ENCODE assay signal across 29 cellular contexts in the genomic region with DNA sequence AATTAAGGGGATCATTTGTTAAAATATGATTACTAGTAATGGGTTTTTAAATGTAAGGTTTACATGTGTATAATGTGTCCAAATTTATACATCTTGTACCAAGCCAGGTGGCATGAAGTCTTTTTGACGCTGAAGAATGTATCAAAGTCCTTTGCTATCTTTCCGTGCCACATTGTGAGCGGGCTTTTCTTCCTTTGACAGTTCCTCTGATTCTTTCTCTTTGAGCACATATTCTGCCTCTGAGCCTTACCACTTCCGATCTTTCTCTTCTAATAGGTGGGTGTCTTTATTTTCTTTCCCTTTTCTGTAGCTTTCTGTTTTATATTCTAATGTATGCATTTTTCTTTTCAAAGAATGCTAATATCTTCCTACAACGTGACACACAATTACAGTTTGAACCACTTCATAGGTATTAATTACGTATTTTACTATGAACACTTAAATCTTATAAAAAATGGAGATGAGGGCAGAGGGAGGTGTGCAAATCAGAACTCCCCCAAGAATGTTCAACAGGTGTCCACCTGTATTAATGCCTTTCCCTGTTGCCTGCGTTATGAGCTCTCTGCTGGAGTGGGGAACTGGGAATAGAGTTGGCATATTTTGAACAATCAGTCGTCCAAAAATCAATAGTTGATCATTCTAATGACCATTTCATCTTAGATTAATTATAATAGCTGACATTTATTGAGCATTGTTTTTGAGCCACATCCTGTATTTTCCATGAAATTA.
"Had no signal": no experiment of that assay in that cellular context is flagged by ENCODE, and none has a peak within 500 bp of the region (broad histone marks: within the 10 kb centered on the region; RNA-seq: fewer than 3 reads in every experiment).

No MANE protein-coding gene starts in this region.

- FAIRE-seq: urothelium cell line had no signal

- H3K4me1 Mint-ChIP-seq: stimulated activated effector memory CD8-positive, alpha-beta T cell treated with anti-CD3 and anti-CD28 coated beads, Interleukin-12 subunit alpha, Interleukin-12 subunit beta, amount 100 ng/mL, for 72 hours; stimulated activated memory B cell treated with anti-CD40 and anti-IgM and Interleukin-4, amounts not matched to agents 10 μg/mL and 1 μg/mL and 100 μg/mL, for 72 hours; stimulated activated naive B cell treated with anti-CD40 and anti-IgM and Interleukin-4, amounts not matched to agents 10 μg/mL and 1 μg/mL and 100 μg/mL, for 72 hours; stimulated activated naive CD8-positive, alpha-beta T cell treated with anti-CD3 and anti-CD28 coated beads, Interleukin-15, amount 100 ng/mL, for 72 hours had no signal

- H3K4me3 Mint-ChIP-seq: stimulated activated effector memory CD8-positive, alpha-beta T cell treated with anti-CD3 and anti-CD28 coated beads, Interleukin-12 subunit alpha, Interleukin-12 subunit beta, amount 100 ng/mL, for 72 hours; stimulated activated memory B cell treated with anti-CD40 and anti-IgM and Interleukin-4, amounts not matched to agents 10 μg/mL and 1 μg/mL and 100 μg/mL, for 72 hours; stimulated activated naive B cell treated with anti-CD40 and anti-IgM and Interleukin-4, amounts not matched to agents 10 μg/mL and 1 μg/mL and 100 μg/mL, for 72 hours; stimulated activated naive CD8-positive, alpha-beta T cell treated with anti-CD3 and anti-CD28 coated beads, Interleukin-15, amount 100 ng/mL, for 72 hours; stimulated activated naive CD8-positive, alpha-beta T cell treated with anti-CD3 and anti-CD28 coated beads, Interleukin-15, Interleukin-2, amounts not matched to agents 100 ng/mL and 50 ng/mL, for 24 hours; type B pancreatic cell had no signal

- H3K27ac ChIP-seq: stomach, suprapubic skin, testis, thyroid gland, tibial nerve, transverse colon, upper lobe of left lung, upper lobe of right lung, uterus, vagina had no signal

- H3K27ac Mint-ChIP-seq: stimulated activated effector memory CD8-positive, alpha-beta T cell treated with anti-CD3 and anti-CD28 coated beads, Interleukin-12 subunit alpha, Interleukin-12 subunit beta, amount 100 ng/mL, for 72 hours; stimulated activated memory B cell treated with anti-CD40 and anti-IgM and Interleukin-4, amounts not matched to agents 10 μg/mL and 1 μg/mL and 100 μg/mL, for 72 hours; stimulated activated naive B cell treated with anti-CD40 and anti-IgM and Interleukin-4, amounts not matched to agents 10 μg/mL and 1 μg/mL and 100 μg/mL, for 72 hours; stimulated activated naive CD8-positive, alpha-beta T cell treated with anti-CD3 and anti-CD28 coated beads, Interleukin-15, amount 100 ng/mL, for 72 hours; stimulated activated naive CD8-positive, alpha-beta T cell treated with anti-CD3 and anti-CD28 coated beads, Interleukin-15, Interleukin-2, amounts not matched to agents 100 ng/mL and 50 ng/mL, for 24 hours; type B pancreatic cell had no signal

- H3K4me3 ChIP-seq: stomach, suprapubic skin, testis, thoracic aorta, thyroid gland, tibial artery, tibial nerve, transverse colon, upper lobe of left lung, upper lobe of right lung, uterus, vagina had no signal

- DNase-seq: stimulated activated CD4-positive, alpha-beta T cell treated with anti-CD3 and anti-CD28 coated beads, Interleukin-2, amount 100 ng/mL, for 48 hours; stimulated activated CD4-positive, alpha-beta T cell treated with anti-CD3 and anti-CD28 coated beads, Interleukin-4, amount 100 ng/mL, for 1 hour; stimulated activated CD4-positive, alpha-beta T cell treated with anti-CD3 and anti-CD28 coated beads, Interleukin-4, amount 100 ng/mL, for 24 hours; stimulated activated CD4-positive, alpha-beta T cell treated with anti-CD3 and anti-CD28 coated beads, Interleukin-4, amount 100 ng/mL, for 4 hours; stimulated activated CD8-positive, alpha-beta memory T cell treated with anti-CD3 and anti-CD28 coated beads, Interleukin-4, amount 100 ng/mL, for 48 hours; stimulated activated naive B cell treated with anti-CD40 and anti-IgM and Interleukin-4, amounts not matched to agents 10 μg/mL and 1 μg/mL and 100 μg/mL, for 72 hours; stimulated activated naive CD4-positive, alpha-beta T cell; stimulated activated naive CD4-positive, alpha-beta T cell treated with Interleukin-2 at 50 U/mL for 16 hours; stimulated activated naive CD8-positive, alpha-beta T cell treated with anti-CD3 and anti-CD28 coated beads, Interleukin-15, amount 100 ng/mL, for 72 hours; stimulated activated naive CD8-positive, alpha-beta T cell treated with anti-CD3 and anti-CD28 coated beads, Interleukin-15, Interleukin-2, amounts not matched to agents 100 U/mL and 50 U/mL, for 24 hours; stomach; substantia nigra; testis; thyroid gland; tibial artery; transverse colon; trophoblast cell; upper lobe of right lung; uterus had no signal

- H3K36me3 ChIP-seq: stomach, suprapubic skin, thoracic aorta, thyroid gland, tibial artery, tibial nerve, transverse colon, upper lobe of left lung, upper lobe of right lung, uterus, vagina had no signal

- H3K9me3 ChIP-seq: stomach, suprapubic skin, testis, thoracic aorta, thyroid gland, tibial artery, tibial nerve, transverse colon, upper lobe of left lung, upper lobe of right lung, uterus, vagina had no signal

- H3K4me1 ChIP-seq: stomach, suprapubic skin, testis, thyroid gland, tibial nerve, transverse colon, upper lobe of left lung, upper lobe of right lung, uterus, vagina had no signal

- H3K9me3 Mint-ChIP-seq: stimulated activated effector memory CD8-positive, alpha-beta T cell treated with anti-CD3 and anti-CD28 coated beads, Interleukin-12 subunit alpha, Interleukin-12 subunit beta, amount 100 ng/mL, for 72 hours; stimulated activated memory B cell treated with anti-CD40 and anti-IgM and Interleukin-4, amounts not matched to agents 10 μg/mL and 1 μg/mL and 100 μg/mL, for 72 hours; stimulated activated naive CD8-positive, alpha-beta T cell treated with anti-CD3 and anti-CD28 coated beads, Interleukin-15, amount 100 ng/mL, for 72 hours; stimulated activated naive CD8-positive, alpha-beta T cell treated with anti-CD3 and anti-CD28 coated beads, Interleukin-15, Interleukin-2, amounts not matched to agents 100 ng/mL and 50 ng/mL, for 24 hours; type B pancreatic cell had no signal

- H3K36me3 Mint-ChIP-seq: stimulated activated effector memory CD8-positive, alpha-beta T cell treated with anti-CD3 and anti-CD28 coated beads, Interleukin-12 subunit alpha, Interleukin-12 subunit beta, amount 100 ng/mL, for 72 hours; stimulated activated memory B cell treated with anti-CD40 and anti-IgM and Interleukin-4, amounts not matched to agents 10 μg/mL and 1 μg/mL and 100 μg/mL, for 72 hours; stimulated activated naive B cell treated with anti-CD40 and anti-IgM and Interleukin-4, amounts not matched to agents 10 μg/mL and 1 μg/mL and 100 μg/mL, for 72 hours; type B pancreatic cell had no signal
